8 cellular contexts compared by ENCODE assay signal in genomic region chr17:73231841-73232586, GRCh38. TPM values are rescaled to one million over a fixed set of nuclear protein-coding genes. Genes with fewer than 3 reads are reported as not detected.
DNase-seq lines count a peak whose midpoint lies in the region; ATAC-seq and TF ChIP-seq lines count a peak whose summit lies in the region.

No MANE protein-coding gene starts in this region.

- peaks cover 69% of the 10 kb centered on the region for H3K79me2 ChIP-seq in smooth muscle cell (ENCODE audit: low read depth)

- peaks cover 43% of the 10 kb centered on the region for H4K20me1 ChIP-seq in smooth muscle cell (ENCODE audit: low read depth)

- H3K27me3 ChIP-seq in smooth muscle cell (ENCODE audit: low read depth) = no peaks in the 10 kb centered on the region

- H3K27ac ChIP-seq in smooth muscle cell (ENCODE audit: low read depth) = peak overlapping the region; percentile 77

- peaks cover 9% of the 10 kb centered on the region for H3F3A ChIP-seq in smooth muscle cell (ENCODE audit: low read depth)

- DNase-seq in AG08395 (ENCODE audit: low spot score) = peak; percentile 98
- DNase-seq in NCI-H2227 (lab: John Stamatoyannopoulos, UW; ENCODE audit: unreplicated experiment) = peak; percentile 98
- peak; percentile 94 to 96 for DNase-seq in cardiac fibroblast (ENCODE audit: low read depth in 2 of 2)
- DNase-seq in iPS-NIHi7 (ENCODE audit: extremely low spot score) = peak; percentile 97
- peak; percentile 79 for DNase-seq in smooth muscle cell (lab: John Stamatoyannopoulos, UW; ENCODE audit: unreplicated experiment)

- no peaks in the 10 kb centered on the region for H3K9me3 ChIP-seq in smooth muscle cell (replicated peaks; ENCODE audit: low read depth)

- peak overlapping the region; percentile 98 for H2AFZ ChIP-seq in smooth muscle cell (ENCODE audit: low read depth)

- peak overlapping the region; percentile 96 for H3K4me3 ChIP-seq in WI38 (ENCODE audit: low read depth, low read length)
- H3K4me3 ChIP-seq in cardiac fibroblast (replicated peaks in 1 of 2; ENCODE audit: low read depth in 2 of 2, low read length in 2 of 2) = peak overlapping the region; percentile 94 to 97
- H3K4me3 ChIP-seq in smooth muscle cell = peak overlapping the region; percentile 93

- peaks cover 25% of the 10 kb centered on the region for H3K4me1 ChIP-seq in smooth muscle cell (ENCODE audit: low read depth)

- WGBS in smooth muscle cell (ENCODE audit: low lambda C conversion rate) = 1% methylated on average over 56 of the region's 63 CpGs

- ATAC-seq in GM18907 (IDR thresholded peaks at IDR 0.05; ENCODE audit: unreplicated experiment) = peak; percentile 77
- ATAC-seq in HG03139 (IDR thresholded peaks at IDR 0.05; ENCODE audit: unreplicated experiment) = peak; percentile 75

- TF ChIP-seq CTCF in WI38 (IDR thresholded peaks at IDR 0.05; ENCODE audit: low read depth, low read length) = no peak
- no peak for TF ChIP-seq CTCF in cardiac fibroblast (IDR thresholded peaks at IDR 0.05; ENCODE audit: low read depth, low read length)
- no peak for TF ChIP-seq CTCF in smooth muscle cell (IDR thresholded peaks at IDR 0.05; ENCODE audit: borderline replicate concordance, insufficient read depth, poor library complexity, severe bottlenecking)

- peaks cover 4% of the 10 kb centered on the region for H3K36me3 ChIP-seq in smooth muscle cell (ENCODE audit: low read depth)

- H3K9ac ChIP-seq in smooth muscle cell (ENCODE audit: low read depth) = peak overlapping the region; percentile 93

- peak overlapping the region; percentile 98 for H3K4me2 ChIP-seq in smooth muscle cell

RNA-seq across cellular contexts. Expression of gene CPSF4L, which starts 29.7 kb away (rescaled TPM):
- total RNA-seq in smooth muscle cell = not detected in 2 replicates
- 0.30 TPM in 1 of 2 replicates, not detected in the other for polyA plus RNA-seq in smooth muscle cell

RNA-seq across cellular contexts. Expression of gene COG1, which starts 39.2 kb away (rescaled TPM):
- 23.1 and 29.4 TPM in 2 replicates for total RNA-seq in smooth muscle cell
- 37.8 and 45.8 TPM in 2 replicates for polyA plus RNA-seq in smooth muscle cell

Comparison
In these comparisons a context has a peak if more than half of its experiments do, and no peak if none do; other contexts are left out.
1. Peak in every context shown above with its lines: DNase-seq, ATAC-seq, H3K4me3 ChIP-seq and H3K27ac ChIP-seq.